7 cellular contexts compared by ENCODE assay signal in the genomic region with DNA sequence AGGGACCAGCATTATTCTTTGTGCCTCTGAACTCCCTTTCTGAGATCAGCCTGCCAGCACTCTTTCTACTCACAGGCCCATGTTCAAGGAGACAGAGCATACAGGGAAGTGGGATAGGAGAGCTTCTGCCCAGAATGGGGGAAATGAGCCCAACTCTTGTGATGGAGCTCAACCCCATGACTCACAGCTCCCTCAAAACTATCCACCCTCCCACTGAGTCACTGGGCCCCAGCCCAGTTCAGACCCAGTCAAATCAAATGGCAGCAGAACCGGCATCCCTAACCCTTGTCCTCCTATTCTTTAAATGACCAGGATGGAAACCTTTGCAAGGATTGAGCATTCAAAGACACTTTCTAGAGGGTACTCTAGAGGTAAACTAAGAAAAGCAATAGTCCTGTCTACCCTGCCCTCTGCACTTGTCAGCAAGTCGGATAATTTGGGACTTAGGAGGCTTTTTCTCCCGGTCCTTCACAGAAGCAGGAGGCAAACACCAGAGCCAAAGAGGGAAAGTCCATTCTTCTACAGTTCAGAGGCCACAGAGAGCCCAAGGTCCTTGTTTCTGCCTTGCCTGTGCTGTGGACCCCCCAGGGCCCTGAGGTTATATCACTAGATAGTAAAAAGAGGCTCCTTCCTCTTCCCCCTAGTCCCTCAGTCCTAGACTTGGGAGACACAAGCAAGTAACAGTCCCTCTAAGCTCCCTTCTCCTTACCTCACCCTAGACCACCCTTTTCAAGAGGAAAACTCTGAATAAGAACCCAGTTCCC. TPM values are rescaled to one million over a fixed set of nuclear protein-coding genes. Genes with fewer than 3 reads are reported as not detected.
DNase-seq lines count a peak whose midpoint lies in the region; ATAC-seq lines count a peak whose summit lies in the region.

No MANE protein-coding gene starts in this region.

- H3K27me3 ChIP-seq in HUES6 (ENCODE audit: control insufficient read depth, insufficient read depth, low read length) (no peaks in the 10 kb centered on the region), right cardiac atrium (ENCODE audit: control insufficient read depth, insufficient read depth) (no peaks in the 10 kb centered on the region)

- H3K27ac ChIP-seq in HUES6 (ENCODE audit: low read depth, low read length) (no peak overlapping the region), right cardiac atrium (ENCODE audit: low read length) (peak overlapping the region; percentile 87), skin epidermis (peak overlapping the region in 20 of 21 experiments; percentile 68 to 97 (median 87))

- CTCF ChIA-PET in activated naive CD4-positive, alpha-beta T cell treated with anti-CD3 and anti-CD28 coated beads, Interleukin-2, amount 10 ng/mL, durations not matched to agents 7 days and 5 days (lab: Charles Lee) = interaction anchor here (0.9 to 3.3 kb wide), 2 partner anchors 16 to 447 kb away, joined by 3 to 13 read pairs; a partner anchor contains a TSS

- WGBS in right cardiac atrium = 72% methylated on average over 3 of the region's 3 CpGs

- H3K9me3 ChIP-seq in HUES6 (ENCODE audit: control insufficient read depth, insufficient read depth, low read depth, low read length) (no peaks in the 10 kb centered on the region), right cardiac atrium (ENCODE audit: control insufficient read depth, low read length) (no peaks in the 10 kb centered on the region)

- intact Hi-C loops in right cardiac atrium (cut with DNase I) = loop anchor here in 1 of 4 donors (10.0 kb wide), 1 partner anchor 442 kb away; no protein-coding TSS in a partner anchor

- H3K9me3 Mint-ChIP-seq in activated naive CD4-positive, alpha-beta T cell treated with anti-CD3 and anti-CD28 coated beads, Interleukin-2, amount 10 ng/mL, durations not matched to agents 7 days and 5 days = no peaks in the 10 kb centered on the region

- peak overlapping the region; percentile 73 for H3K4me3 Mint-ChIP-seq in activated naive CD4-positive, alpha-beta T cell treated with anti-CD3 and anti-CD28 coated beads, Interleukin-2, amount 10 ng/mL, durations not matched to agents 7 days and 5 days

- H3K4me1 Mint-ChIP-seq in activated naive CD4-positive, alpha-beta T cell treated with anti-CD3 and anti-CD28 coated beads, Interleukin-2, amount 10 ng/mL, durations not matched to agents 7 days and 5 days = peaks cover 69% of the 10 kb centered on the region

- no peak for DNase-seq in activated naive CD4-positive, alpha-beta T cell treated with anti-CD3 and anti-CD28 coated beads, Interleukin-2, amount 10 ng/mL, durations not matched to agents 7 days and 5 days
- peak; percentile 71 to 79 (median 75) for DNase-seq in right cardiac atrium

- no peak overlapping the region for H3K9ac ChIP-seq in HUES6 (ENCODE audit: low read length)

- H3K36me3 ChIP-seq in HUES6 (ENCODE audit: control insufficient read depth, insufficient read depth, low read length) = peaks cover 4% of the 10 kb centered on the region; the same call in 1 of the 2 replicates

- H3K27ac Mint-ChIP-seq in activated naive CD4-positive, alpha-beta T cell treated with anti-CD3 and anti-CD28 coated beads, Interleukin-2, amount 10 ng/mL, durations not matched to agents 7 days and 5 days = peak overlapping the region; percentile 66

- H3K4me3 ChIP-seq in HUES6 (ENCODE audit: low read depth, low read length) (peak overlapping the region; percentile 43; the same call in 1 of the 2 replicates), right cardiac atrium (ENCODE audit: low read length) (no peak overlapping the region), skin epidermis (peak overlapping the region in 4 of 7 experiments; percentile 14 to 75 (median 62))

- no peak for ATAC-seq in right cardiac atrium
- ATAC-seq in GM19455 (IDR thresholded peaks at IDR 0.05; ENCODE audit: unreplicated experiment) = no peak
- no peak for ATAC-seq in GM21723 (IDR thresholded peaks at IDR 0.05; ENCODE audit: unreplicated experiment)
- ATAC-seq in GM18867 (IDR thresholded peaks at IDR 0.05; ENCODE audit: unreplicated experiment) = no peak

- peaks cover 10% of the 10 kb centered on the region for H3K36me3 Mint-ChIP-seq in activated naive CD4-positive, alpha-beta T cell treated with anti-CD3 and anti-CD28 coated beads, Interleukin-2, amount 10 ng/mL, durations not matched to agents 7 days and 5 days

- no peaks in the 10 kb centered on the region for H3K27me3 Mint-ChIP-seq in activated naive CD4-positive, alpha-beta T cell treated with anti-CD3 and anti-CD28 coated beads, Interleukin-2, amount 10 ng/mL, durations not matched to agents 7 days and 5 days

- H3K4me1 ChIP-seq in HUES6 (ENCODE audit: control insufficient read depth, insufficient read depth, low read length) (peaks cover 35% of the 10 kb centered on the region), right cardiac atrium (ENCODE audit: control insufficient read depth, insufficient read depth, low read length) (peaks cover 20% of the 10 kb centered on the region)

RNA-seq across cellular contexts. Expression of a gene that starts 3.2 kb away (rescaled TPM):
- total RNA-seq in right cardiac atrium = 10 to 100 TPM; 15.5 to 19.5 (median 16.9) TPM
- polyA plus RNA-seq in right cardiac atrium = 14.0 TPM

RNA-seq across cellular contexts. Expression of a gene that starts 9.5 kb away (rescaled TPM):
- 100 to 1,000 TPM; 104 to 117 (median 110) TPM for total RNA-seq in right cardiac atrium
- 118 TPM for polyA plus RNA-seq in right cardiac atrium

RNA-seq across cellular contexts. Expression of a gene that starts 16.0 kb away (rescaled TPM):
- 10 to 100 TPM; 10.2 to 17.6 (median 12.7) TPM for total RNA-seq in right cardiac atrium
- 10.0 TPM for polyA plus RNA-seq in right cardiac atrium

RNA-seq across cellular contexts. Expression of a gene that starts 32.7 kb away (rescaled TPM):
- 1 to 10 TPM; 2.1 to 8.8 (median 4.6) TPM for total RNA-seq in right cardiac atrium
- 4.7 TPM for polyA plus RNA-seq in right cardiac atrium

RNA-seq across cellular contexts. Expression of a gene that starts 40.0 kb away (rescaled TPM):
- 100 to 1,000 TPM; 184 to 224 (median 192) TPM for total RNA-seq in right cardiac atrium
- polyA plus RNA-seq in right cardiac atrium = 149 TPM
